9 cellular contexts compared by ENCODE assay signal in the genomic region with DNA sequence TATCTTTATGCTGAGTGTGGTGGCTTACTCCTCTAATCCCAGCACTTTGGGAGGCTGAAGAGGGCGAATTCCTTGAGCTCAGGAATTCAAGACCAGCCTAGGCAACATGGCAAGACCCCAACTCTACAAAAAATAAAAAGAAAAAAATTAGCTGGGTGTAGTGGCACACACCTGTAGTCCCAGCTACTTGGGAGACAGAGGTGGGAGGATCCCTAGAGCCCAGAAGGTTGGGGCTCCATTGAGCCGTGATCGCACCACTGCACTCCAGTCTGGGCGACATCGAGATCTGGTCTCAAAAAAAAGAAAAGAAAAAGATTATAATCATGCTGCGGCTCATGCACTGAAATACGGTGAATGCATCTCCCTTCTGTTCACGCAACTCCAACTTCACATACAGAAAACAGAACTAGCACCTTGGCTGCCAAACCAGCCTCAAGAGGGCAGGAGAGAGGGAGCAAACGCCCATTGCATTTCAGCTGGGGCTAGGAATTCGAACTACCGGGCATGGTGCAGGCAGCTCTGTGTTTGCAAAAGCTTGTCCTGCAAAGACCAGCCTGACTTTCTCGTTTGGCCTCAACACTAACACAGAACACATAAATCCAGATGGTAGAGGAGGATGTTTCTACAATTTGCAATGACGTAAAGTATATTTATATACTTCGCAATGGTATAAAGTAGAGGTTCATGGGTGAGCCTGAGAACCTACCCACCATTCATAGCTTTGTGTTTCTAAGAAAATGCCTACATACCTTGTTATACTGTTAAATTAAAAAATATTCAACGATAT.
DNase-seq lines count a peak whose midpoint lies in the region; ATAC-seq and TF ChIP-seq lines count a peak whose summit lies in the region.
"Had no signal": no experiment of that assay in that cellular context is flagged by ENCODE, and none has a peak within 500 bp of the region (broad histone marks: within the 10 kb centered on the region; RNA-seq: fewer than 3 reads in every experiment).

No MANE protein-coding gene starts in this region.

- DNase-seq in COLO829 (ENCODE audit: low spot score) (peak; percentile 86), HuH-7.5 (ENCODE audit: low spot score) (peak; percentile 72), RWPE1 (ENCODE audit: low spot score) (peak; percentile 41), glomerular visceral epithelial cell (ENCODE audit: extremely low spot score) (peak; percentile 56), pons (ENCODE audit: low spot score) (peak; percentile 71), NCI-H187 (lab: John Stamatoyannopoulos, UW) (no peak)
- DNase-seq in activated naive CD4-positive, alpha-beta T cell treated with anti-CD3 and anti-CD28 coated beads, Interleukin-2, amount 10 ng/mL, durations not matched to agents 7 days and 5 days = peak; percentile 78

- H3K36me3 Mint-ChIP-seq in activated naive CD4-positive, alpha-beta T cell treated with anti-CD3 and anti-CD28 coated beads, Interleukin-2, amount 10 ng/mL, durations not matched to agents 7 days and 5 days = no peaks in the 10 kb centered on the region
- H3K36me3 Mint-ChIP-seq: IgD-negative memory B cell had no signal

- CTCF ChIA-PET in RWPE1 (lab: Yijun Ruan, JAX) = interaction anchor here (0.5 to 0.7 kb wide), 8 partner anchors 11 to 641 kb away, joined by 3 to 6 read pairs (median 3); partner anchors contain the start of gene TAB1
- CTCF ChIA-PET in activated naive CD4-positive, alpha-beta T cell treated with anti-CD3 and anti-CD28 coated beads, Interleukin-2, amount 10 ng/mL, durations not matched to agents 7 days and 5 days (lab: Charles Lee) = interaction anchor here (0.6 to 2.9 kb wide), 15 partner anchors 9 to 1556 kb away, joined by 3 to 19 read pairs (median 5); partner anchors contain the start of gene RPL3

- TF ChIP-seq CTCF in RWPE1 (conservative IDR thresholded peaks at IDR 0.05; ENCODE audit: low read depth) = peak; percentile 77

- H3K4me3 Mint-ChIP-seq in activated naive CD4-positive, alpha-beta T cell treated with anti-CD3 and anti-CD28 coated beads, Interleukin-2, amount 10 ng/mL, durations not matched to agents 7 days and 5 days = no peak overlapping the region
- H3K4me3 Mint-ChIP-seq: IgD-negative memory B cell had no signal

- POLR2A ChIA-PET in RWPE1 (lab: Yijun Ruan, JAX; ENCODE audit: low non-redundant PET) = no interaction called here

- H3K27ac Mint-ChIP-seq in activated naive CD4-positive, alpha-beta T cell treated with anti-CD3 and anti-CD28 coated beads, Interleukin-2, amount 10 ng/mL, durations not matched to agents 7 days and 5 days = no peak overlapping the region
- H3K27ac Mint-ChIP-seq: IgD-negative memory B cell had no signal

- peaks cover 5% of the 10 kb centered on the region for H3K4me1 Mint-ChIP-seq in activated naive CD4-positive, alpha-beta T cell treated with anti-CD3 and anti-CD28 coated beads, Interleukin-2, amount 10 ng/mL, durations not matched to agents 7 days and 5 days

- H3K27me3 Mint-ChIP-seq in activated naive CD4-positive, alpha-beta T cell treated with anti-CD3 and anti-CD28 coated beads, Interleukin-2, amount 10 ng/mL, durations not matched to agents 7 days and 5 days = peaks cover 51% of the 10 kb centered on the region

- ATAC-seq in HG02840 (IDR thresholded peaks at IDR 0.05; ENCODE audit: low FRiP score, unreplicated experiment) = no peak

- H3K27ac ChIP-seq in RWPE1 = no peak overlapping the region

- no peaks in the 10 kb centered on the region for H3K9me3 Mint-ChIP-seq in activated naive CD4-positive, alpha-beta T cell treated with anti-CD3 and anti-CD28 coated beads, Interleukin-2, amount 10 ng/mL, durations not matched to agents 7 days and 5 days
- H3K9me3 Mint-ChIP-seq: IgD-negative memory B cell had no signal

Comparison
In these comparisons a context has a peak if more than half of its experiments do, and no peak if none do; other contexts are left out.
1. DNase-seq: peak in COLO829 (single experiment), HuH-7.5 (single experiment), RWPE1 (single experiment), activated naive CD4-positive, alpha-beta T cell treated with anti-CD3 and anti-CD28 coated beads, Interleukin-2, amount 10 ng/mL, durations not matched to agents 7 days and 5 days (single experiment), glomerular visceral epithelial cell (single experiment) and pons (single experiment); none in NCI-H187 (0 of 2).